In the genomic region with DNA sequence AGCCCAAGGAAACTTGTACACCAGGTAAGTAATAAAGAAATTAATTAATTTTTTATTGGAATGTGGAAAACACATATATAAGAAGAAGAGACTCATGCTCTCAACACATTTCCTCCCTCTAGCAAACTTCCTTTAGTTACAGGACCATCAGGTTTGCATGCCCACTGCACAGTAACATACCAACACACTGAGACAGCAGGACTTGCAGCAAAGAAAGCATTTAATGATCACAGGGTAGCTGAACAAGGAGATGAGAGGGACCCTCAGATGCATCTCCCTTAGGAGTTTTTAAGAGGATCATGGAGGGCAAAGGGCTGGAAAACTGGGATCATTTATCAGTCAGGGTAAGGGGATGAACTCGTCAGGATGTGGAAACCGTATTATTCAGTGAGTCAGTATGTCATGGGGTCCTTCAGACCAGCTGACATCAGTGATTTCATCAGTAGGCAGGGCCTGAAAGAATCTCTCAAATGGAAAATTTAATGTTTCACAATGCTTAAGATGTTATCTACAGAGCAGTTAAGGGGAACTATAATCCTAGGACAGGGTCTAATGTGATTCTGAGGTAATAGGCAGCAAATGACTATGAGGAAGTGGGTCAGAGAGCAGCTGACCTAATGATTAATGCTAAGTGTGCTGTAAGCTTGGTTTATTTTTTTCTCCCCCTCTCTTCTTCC, we compare ENCODE assay signal across 15 cellular contexts.
DNase-seq lines count a peak whose midpoint lies in the region; ATAC-seq, FAIRE-seq and TF ChIP-seq lines count a peak whose summit lies in the region.
"Had no signal": no experiment of that assay in that cellular context is flagged by ENCODE, and none has a peak within 500 bp of the region (broad histone marks: within the 10 kb centered on the region; RNA-seq: fewer than 3 reads in every experiment).

No MANE protein-coding gene starts in this region.

- H3K4me3 ChIP-seq in bronchial epithelial cell (ENCODE audit: low read depth, low read length) (no peak overlapping the region), spleen (no peak overlapping the region)
- H3K4me3 ChIP-seq: heart left ventricle had no signal

- FAIRE-seq in bronchial epithelial cell (lab: Jason Lieb, UNC) = no peak

- intact Hi-C loops in spleen (cut with DNase I; ENCODE audit: low total_unique reads) = no loop called here

- TF ChIP-seq CTCF in bronchial epithelial cell (IDR thresholded peaks at IDR 0.05; ENCODE audit: insufficient read depth, low read length, severe bottlenecking) (no peak), spleen (IDR thresholded peaks at IDR 0.05 in 8 of 11, conservative IDR thresholded peaks at IDR 0.05 in 3 of 11) (no peak)

- H3K4me1 Mint-ChIP-seq in stimulated activated naive CD8-positive, alpha-beta T cell treated with anti-CD3 and anti-CD28 coated beads, Interleukin-15, amount 100 ng/mL, for 72 hours = no peaks in the 10 kb centered on the region
- H3K4me1 Mint-ChIP-seq: activated naive CD8-positive, alpha-beta T cell treated with anti-CD3 and anti-CD28 coated beads, Interleukin-2, amount 10 ng/mL, durations not matched to agents 7 days and 5 days; natural killer cell had no signal

- H3K27ac Mint-ChIP-seq in stimulated activated naive CD8-positive, alpha-beta T cell treated with anti-CD3 and anti-CD28 coated beads, Interleukin-15, amount 100 ng/mL, for 72 hours = no peak overlapping the region
- H3K27ac Mint-ChIP-seq: activated naive CD8-positive, alpha-beta T cell treated with anti-CD3 and anti-CD28 coated beads, Interleukin-2, amount 10 ng/mL, durations not matched to agents 7 days and 5 days; natural killer cell had no signal

- H3K27me3 ChIP-seq in bronchial epithelial cell (ENCODE audit: control insufficient read depth, insufficient read depth, low read length) (no peaks in the 10 kb centered on the region), spleen (replicated peaks in 1 of 7) (no peaks in the 10 kb centered on the region)
- H3K27me3 ChIP-seq: heart left ventricle had no signal

- H3K9me3 Mint-ChIP-seq in stimulated activated naive CD8-positive, alpha-beta T cell treated with anti-CD3 and anti-CD28 coated beads, Interleukin-15, amount 100 ng/mL, for 72 hours = peaks cover 0 to 5% of the 10 kb centered on the region in 2 donors
- H3K9me3 Mint-ChIP-seq: activated naive CD8-positive, alpha-beta T cell treated with anti-CD3 and anti-CD28 coated beads, Interleukin-2, amount 10 ng/mL, durations not matched to agents 7 days and 5 days had no signal

- TF ChIP-seq POLR2A in spleen (IDR thresholded peaks at IDR 0.05) = no peak

- peaks cover 0 to 9% (median 0%) of the 10 kb centered on the region in 8 donors for H3K9me3 ChIP-seq in spleen

- H3K27me3 Mint-ChIP-seq in stimulated activated naive CD8-positive, alpha-beta T cell treated with anti-CD3 and anti-CD28 coated beads, Interleukin-15, amount 100 ng/mL, for 72 hours = no peaks in the 10 kb centered on the region
- H3K27me3 Mint-ChIP-seq: activated naive CD8-positive, alpha-beta T cell treated with anti-CD3 and anti-CD28 coated beads, Interleukin-2, amount 10 ng/mL, durations not matched to agents 7 days and 5 days had no signal

- DNase-seq in Daoy (ENCODE audit: low read depth) (peak; percentile 59), MV-4-11 (lab: John Stamatoyannopoulos, UW) (peak; percentile 67), bronchial epithelial cell (ENCODE audit: low read depth) (peak; percentile 65), myocyte (ENCODE audit: low read depth) (peak; percentile 63), spleen (no peak), cerebellar nuclear complex (lab: John Stamatoyannopoulos, UW) (no peak)
- DNase-seq in stimulated activated naive CD8-positive, alpha-beta T cell treated with anti-CD3 and anti-CD28 coated beads, Interleukin-15, amount 100 ng/mL, for 72 hours = no peak
- no peak for DNase-seq in activated naive CD4-positive, alpha-beta T cell treated with Interleukin-2 at 50 U/mL for 16 hours
- DNase-seq: activated CD4-positive, alpha-beta T cell treated with anti-CD3 and anti-CD28 coated beads for 1 hour; activated naive CD8-positive, alpha-beta T cell treated with anti-CD3 and anti-CD28 coated beads, Interleukin-2, amount 10 ng/mL, durations not matched to agents 7 days and 5 days; DMS153; heart left ventricle; KG1; natural killer cell; NK-92 treated with Interleukin-12 subunit alpha and Interleukin-12 subunit beta, amount 100 ng/mL, for 24 hours had no signal

- H3K27ac ChIP-seq in spleen = no peak overlapping the region

- H3K36me3 ChIP-seq in bronchial epithelial cell (ENCODE audit: control insufficient read depth, insufficient read depth, low read length) (no peaks in the 10 kb centered on the region), spleen (no peaks in the 10 kb centered on the region)
- H3K36me3 ChIP-seq: heart left ventricle had no signal

- no peaks in the 10 kb centered on the region for H3K4me1 ChIP-seq in spleen
- H3K4me1 ChIP-seq: heart left ventricle had no signal

- ATAC-seq in stimulated activated naive CD8-positive, alpha-beta T cell treated with anti-CD3 and anti-CD28 coated beads, Interleukin-15, amount 100 ng/mL, for 72 hours = no peak
- ATAC-seq: natural killer cell had no signal

- H3K4me3 Mint-ChIP-seq in stimulated activated naive CD8-positive, alpha-beta T cell treated with anti-CD3 and anti-CD28 coated beads, Interleukin-15, amount 100 ng/mL, for 72 hours = no peak overlapping the region
- H3K4me3 Mint-ChIP-seq: activated naive CD8-positive, alpha-beta T cell treated with anti-CD3 and anti-CD28 coated beads, Interleukin-2, amount 10 ng/mL, durations not matched to agents 7 days and 5 days; natural killer cell had no signal

- 58 to 77% (median 66%) methylated on average over 2 of the region's 2 CpGs for WGBS in spleen, 5 donors

Comparison
In these comparisons a context has a peak if more than half of its experiments do, and no peak if none do; other contexts are left out.
1. DNase-seq: peak in Daoy (single experiment), MV-4-11 (single experiment), bronchial epithelial cell (single experiment) and myocyte (single experiment); none in spleen (single experiment), stimulated activated naive CD8-positive, alpha-beta T cell treated with anti-CD3 and anti-CD28 coated beads, Interleukin-15, amount 100 ng/mL, for 72 hours (0 of 2), activated naive CD4-positive, alpha-beta T cell treated with Interleukin-2 at 50 U/mL for 16 hours (single experiment) and cerebellar nuclear complex (0 of 2).